ENCODE assay signal across 22 cellular contexts in genomic region chr7:142813699-142814098, GRCh38. TPM values are rescaled to one million over a fixed set of nuclear protein-coding genes. Genes with fewer than 3 reads are reported as not detected.
DNase-seq lines count a peak whose midpoint lies in the region; ATAC-seq, FAIRE-seq and TF ChIP-seq lines count a peak whose summit lies in the region.
"Had no signal": no experiment of that assay in that cellular context is flagged by ENCODE, and none has a peak within 500 bp of the region (broad histone marks: within the 10 kb centered on the region; RNA-seq: fewer than 3 reads in every experiment).

No MANE protein-coding gene starts in this region.

- no peaks in the 10 kb centered on the region for H3K27me3 ChIP-seq in HUES48 (ENCODE audit: control insufficient read depth, insufficient read depth, low read length)
- H3K27me3 ChIP-seq: pancreas had no signal

- CTCF ChIA-PET in activated CD4-positive, alpha-beta T cell treated with anti-CD3 and anti-CD28 coated beads for 36 hours (lab: Charles Lee) = interaction anchor here (0.5 to 11.2 kb wide), 29 partner anchors 7 to 667 kb away, joined by 3 to 182 read pairs (median 5); no protein-coding TSS in a partner anchor
- CTCF ChIA-PET in GM10248 (lab: Yijun Ruan, JAX) = interaction anchor here (0.9 to 10.9 kb wide), 19 partner anchors 6 to 278 kb away, joined by 3 to 316 read pairs (median 6); partner anchors contain the start of gene PRSS2

- H3K27me3 Mint-ChIP-seq in activated CD4-positive, alpha-beta T cell treated with anti-CD3 and anti-CD28 coated beads for 36 hours = no peaks in the 10 kb centered on the region
- no peaks in the 10 kb centered on the region for H3K27me3 Mint-ChIP-seq in activated T-helper 17 cell treated with anti-CD3 and anti-CD28 coated beads, Interleukin-2, amount 50 U/mL, for 72 hours
- peaks cover 0 to 2% (median 0%) of the 10 kb centered on the region in 5 donors for H3K27me3 Mint-ChIP-seq in naive thymus-derived CD8-positive, alpha-beta T cell

- intact Hi-C loops in activated CD4-positive, alpha-beta T cell treated with anti-CD3 and anti-CD28 coated beads for 36 hours (cut with DNase I, micrococcal nuclease) = loop anchor here in 1 of 2 experiments (1.0 to 10.0 kb wide), 4 partner anchors 181 to 839 kb away; partner anchors contain the start of gene TAS2R38

- peaks cover 72% of the 10 kb centered on the region for H3K4me1 Mint-ChIP-seq in activated CD4-positive, alpha-beta T cell treated with anti-CD3 and anti-CD28 coated beads for 36 hours
- peaks cover 42% of the 10 kb centered on the region for H3K4me1 Mint-ChIP-seq in activated T-helper 17 cell treated with anti-CD3 and anti-CD28 coated beads, Interleukin-2, amount 50 U/mL, for 72 hours
- peaks cover 35 to 67% (median 61%) of the 10 kb centered on the region in 4 donors for H3K4me1 Mint-ChIP-seq in naive thymus-derived CD8-positive, alpha-beta T cell
- H3K4me1 Mint-ChIP-seq: CD14-positive monocyte had no signal

- TF ChIP-seq CTCF in GM10248 (IDR thresholded peaks at IDR 0.05; ENCODE audit: control extremely low read depth, extremely low read depth, low read depth, missing control alignments) = no peak

- peaks cover 32% of the 10 kb centered on the region for H3K4me1 ChIP-seq in HUES48 (ENCODE audit: control insufficient read depth, insufficient read depth, low read length)
- H3K4me1 ChIP-seq: foreskin keratinocyte, pancreas had no signal

- no peak for FAIRE-seq in frontal cortex (lab: Jason Lieb, UNC)
- FAIRE-seq: pancreas, RCC 7860 had no signal

- no peaks in the 10 kb centered on the region for H3K9me3 Mint-ChIP-seq in activated CD4-positive, alpha-beta T cell treated with anti-CD3 and anti-CD28 coated beads for 36 hours (ENCODE audit: low read depth)
- H3K9me3 Mint-ChIP-seq in activated T-helper 17 cell treated with anti-CD3 and anti-CD28 coated beads, Interleukin-2, amount 50 U/mL, for 72 hours = no peaks in the 10 kb centered on the region
- no peaks in the 10 kb centered on the region for H3K9me3 Mint-ChIP-seq in naive thymus-derived CD8-positive, alpha-beta T cell
- H3K9me3 Mint-ChIP-seq: CD14-positive monocyte had no signal

- no peaks in the 10 kb centered on the region for H3K9me3 ChIP-seq in HUES48 (ENCODE audit: control insufficient read depth, insufficient read depth, low read length)
- H3K9me3 ChIP-seq: pancreas, thoracic aorta had no signal

- no peaks in the 10 kb centered on the region for H3K36me3 ChIP-seq in HUES48 (ENCODE audit: control insufficient read depth, insufficient read depth, low read length)
- H3K36me3 ChIP-seq: pancreas, thoracic aorta had no signal

- POLR2A ChIA-PET in activated CD4-positive, alpha-beta T cell treated with anti-CD3 and anti-CD28 coated beads for 36 hours (lab: Charles Lee) = interaction anchor here (0.5 to 1.2 kb wide), 5 partner anchors 23 to 1076 kb away, joined by 3 to 4 read pairs (median 3); no protein-coding TSS in a partner anchor
- POLR2A ChIA-PET in naive thymus-derived CD8-positive, alpha-beta T cell (lab: Charles Lee) = interaction anchor here (0.7 to 16.2 kb wide), 10 partner anchors 8 to 535 kb away, joined by 3 to 3070 read pairs (median 4); partner anchors contain the start of gene EPHB6
- POLR2A ChIA-PET in GM10248 (lab: Yijun Ruan, JAX) = no interaction called here

- no peak for DNase-seq in activated CD4-positive, alpha-beta T cell treated with anti-CD3 and anti-CD28 coated beads for 36 hours
- DNase-seq in activated CD4-positive, alpha-beta T cell treated with anti-CD3 and anti-CD28 coated beads for 1 hour = no peak
- DNase-seq in naive thymus-derived CD8-positive, alpha-beta T cell = no peak
- DNase-seq in frontal cortex (ENCODE audit: low spot score in 2 of 2) = no peak
- no peak for DNase-seq in GM10248 (ENCODE audit: extremely low spot score)
- DNase-seq in DMS114 treated with DMSO at 0.1 percent for 48 hours (lab: John Stamatoyannopoulos, UW; ENCODE audit: unreplicated experiment) = no peak
- DNase-seq: activated gamma-delta T cell, NCI-H1436, NCI-H2171 treated with DMSO at 0.1 percent for 48 hours, pancreas had no signal

- H3K4me3 ChIP-seq in HUES48 (ENCODE audit: low read depth, low read length) = no peak overlapping the region
- H3K4me3 ChIP-seq: coronary artery, pancreas, skin epidermis, thoracic aorta had no signal

- peak overlapping the region; percentile 99 for H3K27ac Mint-ChIP-seq in activated CD4-positive, alpha-beta T cell treated with anti-CD3 and anti-CD28 coated beads for 36 hours
- peak overlapping the region; percentile 98 for H3K27ac Mint-ChIP-seq in activated T-helper 17 cell treated with anti-CD3 and anti-CD28 coated beads, Interleukin-2, amount 50 U/mL, for 72 hours
- peak overlapping the region; percentile 85 to 100 (median 100) for H3K27ac Mint-ChIP-seq in naive thymus-derived CD8-positive, alpha-beta T cell
- H3K27ac Mint-ChIP-seq: brain, CD14-positive monocyte had no signal

- no peak overlapping the region for H3K9ac ChIP-seq in HUES48 (ENCODE audit: low read depth, low read length)

- no peaks in the 10 kb centered on the region for H3K36me3 Mint-ChIP-seq in activated CD4-positive, alpha-beta T cell treated with anti-CD3 and anti-CD28 coated beads for 36 hours (ENCODE audit: low read depth)
- peaks cover 26% of the 10 kb centered on the region for H3K36me3 Mint-ChIP-seq in activated T-helper 17 cell treated with anti-CD3 and anti-CD28 coated beads, Interleukin-2, amount 50 U/mL, for 72 hours (ENCODE audit: low read depth)
- H3K36me3 Mint-ChIP-seq in naive thymus-derived CD8-positive, alpha-beta T cell = no peaks in the 10 kb centered on the region
- H3K36me3 Mint-ChIP-seq: brain, CD14-positive monocyte had no signal

- ATAC-seq in activated CD4-positive, alpha-beta T cell treated with anti-CD3 and anti-CD28 coated beads for 36 hours = no peak
- ATAC-seq in activated T-helper 17 cell treated with anti-CD3 and anti-CD28 coated beads, Interleukin-2, amount 50 U/mL, for 72 hours (replicated peaks) = no peak
- no peak for ATAC-seq in naive thymus-derived CD8-positive, alpha-beta T cell
- ATAC-seq: activated CD8-positive, alpha-beta T cell treated with anti-CD3 and anti-CD28 coated beads, Interleukin-2, amount 10 ng/mL, durations not matched to agents 7 days and 5 days had no signal

- H3K27ac ChIP-seq in HUES48 (ENCODE audit: low read depth, low read length) = peak overlapping the region; percentile 95
- H3K27ac ChIP-seq: coronary artery, foreskin keratinocyte, pancreas, thoracic aorta had no signal

- peak overlapping the region; percentile 65 for H3K4me3 Mint-ChIP-seq in activated CD4-positive, alpha-beta T cell treated with anti-CD3 and anti-CD28 coated beads for 36 hours
- H3K4me3 Mint-ChIP-seq in activated T-helper 17 cell treated with anti-CD3 and anti-CD28 coated beads, Interleukin-2, amount 50 U/mL, for 72 hours = peak overlapping the region; percentile 92
- peak overlapping the region; percentile 15 to 93 (median 72) for H3K4me3 Mint-ChIP-seq in naive thymus-derived CD8-positive, alpha-beta T cell
- H3K4me3 Mint-ChIP-seq: activated CD8-positive, alpha-beta T cell treated with anti-CD3 and anti-CD28 coated beads, Interleukin-2, amount 10 ng/mL, durations not matched to agents 7 days and 5 days; brain; CD14-positive monocyte had no signal

RNA-seq across cellular contexts. Expression of gene EPHB6, which starts 41.2 kb away (rescaled TPM):
- 10 to 100 TPM; 14.7 to 15.1 TPM for total RNA-seq in activated CD4-positive, alpha-beta T cell treated with anti-CD3 and anti-CD28 coated beads for 36 hours
- total RNA-seq in activated T-helper 17 cell treated with anti-CD3 and anti-CD28 coated beads, Interleukin-2, amount 50 U/mL, for 72 hours = 10 to 100 TPM in 1 of 2 donors, 1 to 10 TPM in 1; 8.0 to 14.9 TPM
- 10 to 100 TPM; 48.6 to 57.4 TPM for total RNA-seq in naive thymus-derived CD8-positive, alpha-beta T cell
- polyA plus RNA-seq in naive thymus-derived CD8-positive, alpha-beta T cell = 10 to 100 TPM; 10.2 to 23.3 (median 10.2) TPM
- 29.3 TPM for total RNA-seq in frontal cortex

RNA-seq across cellular contexts. Expression of gene PRSS2, which starts 42.9 kb away (rescaled TPM):
- not detected for total RNA-seq in activated CD4-positive, alpha-beta T cell treated with anti-CD3 and anti-CD28 coated beads for 36 hours
- not detected for total RNA-seq in activated T-helper 17 cell treated with anti-CD3 and anti-CD28 coated beads, Interleukin-2, amount 50 U/mL, for 72 hours
- not detected for total RNA-seq in naive thymus-derived CD8-positive, alpha-beta T cell
- polyA plus RNA-seq in naive thymus-derived CD8-positive, alpha-beta T cell = not detected
- not detected for total RNA-seq in frontal cortex
- total RNA-seq: A172; activated CD8-positive, alpha-beta T cell treated with anti-CD3 and anti-CD28 coated beads, Interleukin-2, amount 10 ng/mL, durations not matched to agents 7 days and 5 days; Daoy; foreskin keratinocyte had no signal
- polyA plus RNA-seq: CD14-positive monocyte had no signal
